ENCODE assay signal across 8 cellular contexts in genomic region chr3:50194903-50195500, GRCh38. TPM values are rescaled to one million over a fixed set of nuclear protein-coding genes. Genes with fewer than 3 reads are reported as not detected.
DNase-seq lines count a peak whose midpoint lies in the region; ATAC-seq and TF ChIP-seq lines count a peak whose summit lies in the region.

No MANE protein-coding gene starts in this region.

- no peaks in the 10 kb centered on the region for H3K36me3 ChIP-seq in CD4-positive, alpha-beta memory T cell (ENCODE audit: insufficient read depth, low read length)
- H3K36me3 ChIP-seq in mucosa of descending colon (ENCODE audit: low read depth): no peaks in the 10 kb centered on the region

- no peak for DNase-seq in CD4-positive, alpha-beta memory T cell
- peak; percentile 28 to 34 for DNase-seq in Kasumi-1 (lab: John Stamatoyannopoulos, UW)
- DNase-seq in mucosa of descending colon: no peak
- no peak for DNase-seq in G401 (ENCODE audit: low spot score)
- DNase-seq in NCI-H2227 treated with DMSO at 0.1 percent for 48 hours (lab: John Stamatoyannopoulos, UW): no peak
- DNase-seq in hepatic stellate cell (ENCODE audit: low spot score): no peak

- H3K9me3 ChIP-seq in CD4-positive, alpha-beta memory T cell (ENCODE audit: control insufficient read depth in 1 of 2, low read length in 2 of 2): no peaks in the 10 kb centered on the region
- H3K9me3 ChIP-seq in mucosa of descending colon: no peaks in the 10 kb centered on the region

- POLR2A ChIA-PET in CD4-positive, alpha-beta memory T cell (lab: Charles Lee; ENCODE audit: partially characterized antibody): interaction anchor here (0.7 to 3.1 kb wide), 9 partner anchors 8 to 73 kb away, joined by 3 to 47 read pairs (median 3); partner anchors contain the start of gene SLC38A3

- in situ Hi-C loops in G401 (cut with HindIII; ENCODE audit: low sequenced_read_pairs): no loop called here

- peak overlapping the region in 7 of 8 donors; percentile 36 to 69 (median 64) for H3K4me3 Mint-ChIP-seq in CD4-positive, alpha-beta memory T cell
- H3K4me3 Mint-ChIP-seq in activated naive CD8-positive, alpha-beta T cell: peak overlapping the region; percentile 23

- H3K4me1 Mint-ChIP-seq in CD4-positive, alpha-beta memory T cell: peaks cover 5 to 18% (median 13%) of the 10 kb centered on the region in 4 donors
- H3K4me1 Mint-ChIP-seq in activated naive CD8-positive, alpha-beta T cell (ENCODE audit: low read depth): peaks cover 15% of the 10 kb centered on the region

- peaks cover 6 to 17% of the 10 kb centered on the region in 2 donors for H3K27me3 Mint-ChIP-seq in CD4-positive, alpha-beta memory T cell
- H3K27me3 Mint-ChIP-seq in activated naive CD8-positive, alpha-beta T cell: peaks cover 1% of the 10 kb centered on the region

- no peak for TF ChIP-seq CTCF in mucosa of descending colon (IDR thresholded peaks at IDR 0.05)

- peak; percentile 22 for ATAC-seq in mucosa of descending colon
- ATAC-seq in HG03571 (IDR thresholded peaks at IDR 0.05; ENCODE audit: unreplicated experiment): no peak

- H3K27me3 ChIP-seq in CD4-positive, alpha-beta memory T cell (ENCODE audit: insufficient read depth, low read length): peaks cover 11% of the 10 kb centered on the region

- H3K27ac Mint-ChIP-seq in CD4-positive, alpha-beta memory T cell: peak overlapping the region in 6 of 7 donors; percentile 62 to 90 (median 84)
- H3K27ac Mint-ChIP-seq in activated naive CD8-positive, alpha-beta T cell: no peak overlapping the region

- no peaks in the 10 kb centered on the region for H3K36me3 Mint-ChIP-seq in CD4-positive, alpha-beta memory T cell
- no peaks in the 10 kb centered on the region for H3K36me3 Mint-ChIP-seq in activated naive CD8-positive, alpha-beta T cell

- CTCF ChIA-PET in CD4-positive, alpha-beta memory T cell (lab: Charles Lee; ENCODE audit: partially characterized antibody): interaction anchor here (0.5 to 8.1 kb wide), 32 partner anchors 9 to 170 kb away, joined by 3 to 218 read pairs (median 6); partner anchors contain the start of genes GNAI2, HYAL3, IFRD2 and LSMEM2

- H3K27ac ChIP-seq in CD4-positive, alpha-beta memory T cell (ENCODE audit: low read depth, low read length): no peak overlapping the region

- H3K4me3 ChIP-seq in CD4-positive, alpha-beta memory T cell (ENCODE audit: low read length in 2 of 2): peak overlapping the region in 1 of 2 donors; percentile 22
- H3K4me3 ChIP-seq in mucosa of descending colon: no peak overlapping the region

- H3K9me3 Mint-ChIP-seq in CD4-positive, alpha-beta memory T cell: no peaks in the 10 kb centered on the region
- no peaks in the 10 kb centered on the region for H3K9me3 Mint-ChIP-seq in activated naive CD8-positive, alpha-beta T cell (ENCODE audit: low read depth)

- intact Hi-C loops in CD4-positive, alpha-beta memory T cell (cut with micrococcal nuclease): loop anchor here (1.0 to 2.0 kb wide), 3 partner anchors 31 to 130 kb away; no protein-coding TSS in a partner anchor
- intact Hi-C loops in mucosa of descending colon (cut with DNase I, micrococcal nuclease): loop anchor here (5.0 to 10.0 kb wide), 2 partner anchors 32 to 80 kb away; partner anchors contain the start of gene LSMEM2 (in 2 of the 2)

- H3K4me1 ChIP-seq in CD4-positive, alpha-beta memory T cell (ENCODE audit: insufficient read depth, low read length): peaks cover 24% of the 10 kb centered on the region
- H3K4me1 ChIP-seq in mucosa of descending colon (ENCODE audit: low read depth): peaks cover 6% of the 10 kb centered on the region

RNA-seq across cellular contexts. Expression of gene GNAT1, which starts 3.6 kb away (rescaled TPM):
- not detected for total RNA-seq in CD4-positive, alpha-beta memory T cell
- polyA plus RNA-seq in CD4-positive, alpha-beta memory T cell: not detected
- not detected for total RNA-seq in mucosa of descending colon
- not detected in 2 replicates for total RNA-seq in G401 (2014; rRNA removed; shearing (Covaris generic))

RNA-seq across cellular contexts. Expression of gene SLC38A3, which starts 10.1 kb away (rescaled TPM):
- not detected for total RNA-seq in CD4-positive, alpha-beta memory T cell
- polyA plus RNA-seq in CD4-positive, alpha-beta memory T cell: not detected
- under 1 TPM in 2 of 3 donors, not detected in 1; 0.29 to 0.32 TPM for total RNA-seq in mucosa of descending colon
- 1.1 and 3.0 TPM in 2 replicates for total RNA-seq in G401 (2014; rRNA removed; shearing (Covaris generic))

RNA-seq across cellular contexts. Expression of gene SEMA3F, which starts 39.9 kb away (rescaled TPM):
- not detected for total RNA-seq in CD4-positive, alpha-beta memory T cell
- not detected for polyA plus RNA-seq in CD4-positive, alpha-beta memory T cell
- total RNA-seq in mucosa of descending colon: 10 to 100 TPM; 10.7 to 15.3 (median 14.6) TPM
- total RNA-seq in G401 (2014; rRNA removed; shearing (Covaris generic)): 46.9 and 55.8 TPM in 2 replicates

RNA-seq across cellular contexts. Expression of gene GNAI2, which starts 41.0 kb away (rescaled TPM):
- 100 to 1,000 TPM; 292 to 300 TPM for total RNA-seq in CD4-positive, alpha-beta memory T cell
- polyA plus RNA-seq in CD4-positive, alpha-beta memory T cell: 100 to 1,000 TPM; 532 to 615 TPM
- total RNA-seq in mucosa of descending colon: 100 to 1,000 TPM in 1 of 3 donors, 10 to 100 TPM in 2; 47.0 to 190 (median 96.4) TPM
- total RNA-seq in G401 (2014; rRNA removed; shearing (Covaris generic)): 67.4 and 104 TPM in 2 replicates

Comparison
In these comparisons a context has a peak if more than half of its experiments do, and no peak if none do; other contexts are left out.
1. DNase-seq: peak in Kasumi-1 (2 of 2); none in CD4-positive, alpha-beta memory T cell (0 of 5), mucosa of descending colon (0 of 3), G401 (single experiment), NCI-H2227 treated with DMSO at 0.1 percent for 48 hours (single experiment) and hepatic stellate cell (single experiment).
2. RNA of gene SEMA3F, which starts 39.9 kb away (total RNA-seq): 46.9 to 55.8 TPM in G401 and 10.7 to 15.3 TPM in mucosa of descending colon; not detected in CD4-positive, alpha-beta memory T cell; every median in the first group is over 10 times any median in the second.